9 cellular contexts compared by ENCODE assay signal in the genomic region with DNA sequence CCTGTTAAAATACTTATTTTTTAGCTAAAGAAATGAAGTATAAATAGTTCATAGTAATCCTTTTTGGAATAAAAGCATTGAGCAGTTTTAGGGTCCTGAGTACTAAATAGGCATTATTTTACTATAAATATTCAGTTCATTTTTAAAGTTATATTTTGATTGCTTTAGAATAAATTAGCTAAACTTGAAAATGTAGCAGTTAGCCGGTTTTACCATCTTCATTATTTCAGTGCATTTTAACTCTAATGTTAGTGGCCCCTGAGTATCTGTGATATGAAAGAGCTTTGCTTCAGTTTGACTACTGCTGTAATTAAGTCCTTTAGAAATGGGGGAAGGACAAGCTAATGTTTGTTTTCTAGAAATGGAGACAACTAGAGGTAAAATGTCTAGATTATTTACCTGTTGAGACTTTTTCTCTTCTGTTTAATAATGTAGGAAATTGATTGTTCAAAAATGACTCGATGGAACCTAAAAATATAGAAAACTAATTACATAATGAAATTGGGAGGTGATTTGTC. TPM values are rescaled to one million over a fixed set of nuclear protein-coding genes. Genes with fewer than 3 reads are reported as not detected.
DNase-seq lines count a peak whose midpoint lies in the region; ATAC-seq, FAIRE-seq and TF ChIP-seq lines count a peak whose summit lies in the region.
"Had no signal": no experiment of that assay in that cellular context is flagged by ENCODE, and none has a peak within 500 bp of the region (broad histone marks: within the 10 kb centered on the region; RNA-seq: fewer than 3 reads in every experiment).

No MANE protein-coding gene starts in this region.

- peak overlapping the region in 2 of 9 donors; percentile 21 to 84 for H3K27ac Mint-ChIP-seq in naive thymus-derived CD4-positive, alpha-beta T cell

- DNase-seq in Caki2 (ENCODE audit: low read depth), result peak; percentile 51
- DNase-seq in LHCN-M2 (ENCODE audit: low read depth), result peak; percentile 24
- peak; percentile 51 for DNase-seq in astrocyte of the hippocampus (ENCODE audit: low read depth, low spot score)
- DNase-seq in naive thymus-derived CD4-positive, alpha-beta T cell, result no peak
- no peak for DNase-seq in HTR-8/SVneo (ENCODE audit: insufficient read length, low spot score)
- DNase-seq in gastrocnemius medialis, result no peak

- no peak for FAIRE-seq in HTR-8/SVneo (lab: Jason Lieb, UNC)
- FAIRE-seq: islet of Langerhans had no signal

- H3K27me3 Mint-ChIP-seq in naive thymus-derived CD4-positive, alpha-beta T cell, result peaks cover 5 to 19% (median 9%) of the 10 kb centered on the region in 5 donors

- peaks cover 0 to 11% (median 0%) of the 10 kb centered on the region in 11 donors for H3K9me3 Mint-ChIP-seq in naive thymus-derived CD4-positive, alpha-beta T cell

- peak overlapping the region in 8 of 10 donors; percentile 72 to 99 (median 90) for H3K4me3 Mint-ChIP-seq in naive thymus-derived CD4-positive, alpha-beta T cell

- no peak for ATAC-seq in naive thymus-derived CD4-positive, alpha-beta T cell
- ATAC-seq in gastrocnemius medialis (no peak), HG02642 (IDR thresholded peaks at IDR 0.05; ENCODE audit: poor library complexity, unreplicated experiment) (no peak), GM18517 (IDR thresholded peaks at IDR 0.05; ENCODE audit: unreplicated experiment) (no peak)

- H3K27ac ChIP-seq in naive thymus-derived CD4-positive, alpha-beta T cell (ENCODE audit: low read depth, low read length), result no peak overlapping the region
- no peak overlapping the region for H3K27ac ChIP-seq in gastrocnemius medialis

- peaks cover 0 to 7% (median 0%) of the 10 kb centered on the region in 3 experiments for H3K36me3 ChIP-seq in naive thymus-derived CD4-positive, alpha-beta T cell (ENCODE audit: control insufficient read depth in 2 of 3, insufficient read depth in 3 of 3, low read length in 3 of 3)
- H3K36me3 ChIP-seq in gastrocnemius medialis, result no peaks in the 10 kb centered on the region

- TF ChIP-seq POLR2A in gastrocnemius medialis (IDR thresholded peaks at IDR 0.05), result no peak

- POLR2A ChIA-PET in naive thymus-derived CD4-positive, alpha-beta T cell (lab: Charles Lee), result no interaction called here

- no peak overlapping the region for H3K4me3 ChIP-seq in naive thymus-derived CD4-positive, alpha-beta T cell (ENCODE audit: low read length)
- H3K4me3 ChIP-seq in gastrocnemius medialis, result no peak overlapping the region

- peaks cover 24 to 57% (median 48%) of the 10 kb centered on the region in 7 donors for H3K4me1 Mint-ChIP-seq in naive thymus-derived CD4-positive, alpha-beta T cell

- in situ Hi-C loops in Caki2 (cut with HindIII; ENCODE audit: low pct_unique_long_range_greater_than_20kb, low sequenced_read_pairs), result no loop called here
- in situ Hi-C loops in gastrocnemius medialis (cut with MboI; ENCODE audit: low sequenced_read_pairs in 4 of 4), result loop anchor here in 1 of 4 donors (25.0 kb wide), 1 partner anchor 366 kb away; no protein-coding TSS in a partner anchor

- H3K4me1 ChIP-seq in naive thymus-derived CD4-positive, alpha-beta T cell (ENCODE audit: control insufficient read depth in 2 of 2, insufficient read depth in 2 of 2, low read length in 2 of 2), result peaks cover 9 to 17% of the 10 kb centered on the region in 2 donors
- H3K4me1 ChIP-seq in gastrocnemius medialis, result peaks cover 19 to 27% of the 10 kb centered on the region in 2 donors

- peaks cover 0 to 30% (median 11%) of the 10 kb centered on the region in 5 donors for H3K36me3 Mint-ChIP-seq in naive thymus-derived CD4-positive, alpha-beta T cell

- CTCF ChIA-PET in naive thymus-derived CD4-positive, alpha-beta T cell (lab: Charles Lee), result no interaction called here

- no peak for TF ChIP-seq CTCF in gastrocnemius medialis (IDR thresholded peaks at IDR 0.05 in 4 of 5, conservative IDR thresholded peaks at IDR 0.05 in 1 of 5)

- no peaks in the 10 kb centered on the region for H3K9me3 ChIP-seq in naive thymus-derived CD4-positive, alpha-beta T cell (ENCODE audit: control insufficient read depth in 2 of 3, low read length in 3 of 3)
- H3K9me3 ChIP-seq in gastrocnemius medialis, result no peaks in the 10 kb centered on the region

- intact Hi-C loops in naive thymus-derived CD4-positive, alpha-beta T cell (cut with micrococcal nuclease), result no loop called here
- intact Hi-C loops in gastrocnemius medialis (cut with DNase I; ENCODE audit: low total_unique reads), result no loop called here

- peaks cover 0 to 4% of the 10 kb centered on the region in 2 donors for H3K27me3 ChIP-seq in naive thymus-derived CD4-positive, alpha-beta T cell (ENCODE audit: control insufficient read depth in 2 of 2, insufficient read depth in 2 of 2, low read length in 2 of 2)
- H3K27me3 ChIP-seq in gastrocnemius medialis, result no peaks in the 10 kb centered on the region

RNA-seq across cellular contexts. Expression of gene SMC4, which starts 3.6 kb away (rescaled TPM):
- total RNA-seq in Caki2 (2014; rRNA removed; shearing (Covaris generic); ENCODE audit: low replicate concordance), result 40.7 and 60.1 TPM in 2 replicates
- total RNA-seq in LHCN-M2 (2014; rRNA removed) (130 and 186 TPM in 2 replicates), gastrocnemius medialis (10 to 100 TPM in 3 of 4 donors, 1 to 10 TPM in 1; 7.2 to 24.3 (median 14.7) TPM)
- 27.8 TPM for polyA plus RNA-seq in LHCN-M2 (2012)
- 100 to 1,000 TPM in 1 of 5 experiments, 10 to 100 TPM in 4; 37.4 to 185 (median 47.9) TPM for total RNA-seq in naive thymus-derived CD4-positive, alpha-beta T cell
- polyA plus RNA-seq in naive thymus-derived CD4-positive, alpha-beta T cell, result 10 to 100 TPM; 30.1 to 36.2 TPM

RNA-seq across cellular contexts. Expression of gene IFT80, which starts 4.1 kb away (rescaled TPM):
- 43.1 and 91.9 TPM in 2 replicates for total RNA-seq in Caki2 (2014; rRNA removed; shearing (Covaris generic); ENCODE audit: low replicate concordance)
- total RNA-seq in LHCN-M2 (2014; rRNA removed) (30.7 and 48.6 TPM in 2 replicates), gastrocnemius medialis (1 to 10 TPM; 3.9 to 7.9 (median 6.0) TPM)
- 6.7 TPM for polyA plus RNA-seq in LHCN-M2 (2012)
- total RNA-seq in naive thymus-derived CD4-positive, alpha-beta T cell, result 10 to 100 TPM; 19.6 to 36.2 (median 30.4) TPM
- 10 to 100 TPM in 1 of 2 donors, 1 to 10 TPM in 1; 6.3 to 10.4 TPM for polyA plus RNA-seq in naive thymus-derived CD4-positive, alpha-beta T cell

RNA-seq across cellular contexts. Expression of gene TRIM59, which starts 46.5 kb away (rescaled TPM):
- total RNA-seq in Caki2 (2014; rRNA removed; shearing (Covaris generic); ENCODE audit: low replicate concordance), result 30.5 and 61.7 TPM in 2 replicates
- total RNA-seq in LHCN-M2 (2014; rRNA removed) (33.0 and 45.5 TPM in 2 replicates), gastrocnemius medialis (under 1 TPM; 0.13 to 0.55 (median 0.46) TPM)
- 11.2 TPM for polyA plus RNA-seq in LHCN-M2 (2012)
- 10 to 100 TPM in 4 of 5 experiments, 1 to 10 TPM in 1; 9.8 to 49.2 (median 17.5) TPM for total RNA-seq in naive thymus-derived CD4-positive, alpha-beta T cell
- polyA plus RNA-seq in naive thymus-derived CD4-positive, alpha-beta T cell, result 10 to 100 TPM; 16.6 to 35.6 TPM

Comparison
In these comparisons a context has a peak if more than half of its experiments do, and no peak if none do; other contexts are left out.
1. DNase-seq: peak in Caki2 (single experiment), LHCN-M2 (single experiment) and astrocyte of the hippocampus (single experiment); none in naive thymus-derived CD4-positive, alpha-beta T cell (0 of 9), HTR-8/SVneo (single experiment) and gastrocnemius medialis (0 of 2).
2. RNA of gene TRIM59, which starts 46.5 kb away (total RNA-seq): 33.0 to 45.5 TPM in LHCN-M2, 30.5 to 61.7 TPM in Caki2 and 9.8 to 49.2 TPM in naive thymus-derived CD4-positive, alpha-beta T cell; 0.13 to 0.55 TPM in gastrocnemius medialis; every median in the first group is over 4 times any median in the second.